Comparison of ENCODE assay signal across 11 cellular contexts in the genomic region with DNA sequence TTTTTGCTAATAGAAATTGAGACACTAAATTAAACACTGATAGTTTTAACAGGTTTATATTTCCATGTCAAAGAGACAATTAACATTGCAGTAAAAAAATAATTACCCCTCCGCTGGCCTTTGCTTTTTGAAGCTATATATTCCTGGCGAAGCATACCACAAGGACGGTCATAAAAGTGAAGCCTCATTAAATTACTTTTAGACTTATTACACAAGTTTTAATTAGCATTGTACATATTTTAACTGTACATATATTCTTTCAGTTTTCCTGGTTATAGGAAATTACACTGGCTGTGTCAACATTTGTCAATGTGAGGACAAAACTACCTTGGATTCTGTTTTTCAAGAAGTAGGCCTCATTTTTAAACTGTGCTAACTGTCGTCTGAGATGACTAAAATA. TPM values are rescaled to one million over a fixed set of nuclear protein-coding genes. Genes with fewer than 3 reads are reported as not detected.
DNase-seq lines count a peak whose midpoint lies in the region; ATAC-seq and TF ChIP-seq lines count a peak whose summit lies in the region.
"Had no signal": no experiment of that assay in that cellular context is flagged by ENCODE, and none has a peak within 500 bp of the region (broad histone marks: within the 10 kb centered on the region; RNA-seq: fewer than 3 reads in every experiment).

No MANE protein-coding gene starts in this region.

- H2AFZ ChIP-seq in mesenchymal stem cell (ENCODE audit: low read depth, low read length) = no peak overlapping the region

- H2AK5ac ChIP-seq in mesenchymal stem cell (ENCODE audit: low read length, severe bottlenecking) = no peak overlapping the region

- DNase-seq in DMS 273 (lab: John Stamatoyannopoulos, UW; ENCODE audit: unreplicated experiment) (peak; percentile 41), DMS 273 treated with DMSO at 0.1 percent for 48 hours (lab: John Stamatoyannopoulos, UW) (no peak), HL-60 (ENCODE audit: low read depth in 1 of 2, low spot score in 1 of 2) (no peak), mesenchymal stem cell (no peak), NCI-H524 (lab: John Stamatoyannopoulos, UW) (no peak), GM10266 (ENCODE audit: extremely low spot score) (no peak)
- DNase-seq: activated effector memory CD4-positive, alpha-beta T cell treated with Interleukin-2 at 50 U/mL for 16 hours; heart right ventricle had no signal

- peak overlapping the region; percentile 68 for H3K4me3 ChIP-seq in HL-60 (replicated peaks; ENCODE audit: insufficient read depth, low read length)
- peak overlapping the region in 1 of 2 experiments; percentile 86 for H3K4me3 ChIP-seq in mesenchymal stem cell (ENCODE audit: insufficient read depth in 1 of 2, low read depth in 1 of 2, low read length in 2 of 2)

- H3K9me3 ChIP-seq in mesenchymal stem cell (ENCODE audit: control insufficient read depth, low read length) = no peaks in the 10 kb centered on the region
- H3K9me3 ChIP-seq: heart right ventricle had no signal

- H3K4me1 Mint-ChIP-seq in activated T-helper 17 cell treated with anti-CD3 and anti-CD28 coated beads, Interleukin-2, amount 50 U/mL, for 72 hours = no peaks in the 10 kb centered on the region

- H3K4me1 ChIP-seq in mesenchymal stem cell (ENCODE audit: control insufficient read depth, insufficient read depth, low read depth, low read length) = peaks cover 16% of the 10 kb centered on the region

- H3K27me3 ChIP-seq in HL-60 (ENCODE audit: insufficient read depth, poor library complexity, severe bottlenecking) (no peaks in the 10 kb centered on the region), mesenchymal stem cell (ENCODE audit: control insufficient read depth in 1 of 2, insufficient read depth in 1 of 2, low read length in 2 of 2) (no peaks in the 10 kb centered on the region)

- no peak overlapping the region for H3K27ac Mint-ChIP-seq in activated T-helper 17 cell treated with anti-CD3 and anti-CD28 coated beads, Interleukin-2, amount 50 U/mL, for 72 hours

- H3K4me2 ChIP-seq in mesenchymal stem cell (ENCODE audit: low read length, poor library complexity, severe bottlenecking) = peak overlapping the region; percentile 95

- H3K14ac ChIP-seq in mesenchymal stem cell (ENCODE audit: low read length in 2 of 2) = no peak overlapping the region

- no peak overlapping the region for H4K91ac ChIP-seq in mesenchymal stem cell (ENCODE audit: low read length)

- 91% methylated on average over 2 of the region's 4 CpGs for WGBS in mesenchymal stem cell

- H2BK12ac ChIP-seq in mesenchymal stem cell (ENCODE audit: low read length in 2 of 2) = no peak overlapping the region

- H2BK120ac ChIP-seq in mesenchymal stem cell (ENCODE audit: low read depth, low read length) = no peak overlapping the region

- ATAC-seq in activated T-helper 17 cell treated with anti-CD3 and anti-CD28 coated beads, Interleukin-2, amount 50 U/mL, for 72 hours (replicated peaks) = no peak
- ATAC-seq in activated CD4-positive, CD25-positive, alpha-beta regulatory T cell treated with anti-CD3 and anti-CD28 coated beads, Interleukin-2, amount 50 U/mL, for 24 hours = no peak
- ATAC-seq: heart right ventricle had no signal

- H2BK5ac ChIP-seq in mesenchymal stem cell (ENCODE audit: low read depth, low read length, poor library complexity, severe bottlenecking) = no peak overlapping the region

- peaks cover 13% of the 10 kb centered on the region for H3K27me3 Mint-ChIP-seq in activated T-helper 17 cell treated with anti-CD3 and anti-CD28 coated beads, Interleukin-2, amount 50 U/mL, for 72 hours

- H3K9ac ChIP-seq in mesenchymal stem cell (ENCODE audit: low read length) = peak overlapping the region; percentile 82

- H3K36me3 ChIP-seq in mesenchymal stem cell (ENCODE audit: control insufficient read depth in 1 of 2, insufficient read depth in 2 of 2, low read depth in 1 of 2, low read length in 2 of 2) = peaks cover 0 to 5% of the 10 kb centered on the region in 2 experiments
- H3K36me3 ChIP-seq: heart right ventricle had no signal

- no peak overlapping the region for H3K4ac ChIP-seq in mesenchymal stem cell (ENCODE audit: low read depth in 1 of 2, low read length in 2 of 2)

- no peak overlapping the region for H2BK15ac ChIP-seq in mesenchymal stem cell (ENCODE audit: low read depth, poor library complexity, severe bottlenecking)

- peak overlapping the region; percentile 88 for H3K4me3 Mint-ChIP-seq in activated T-helper 17 cell treated with anti-CD3 and anti-CD28 coated beads, Interleukin-2, amount 50 U/mL, for 72 hours

- no peak overlapping the region for H3K23ac ChIP-seq in mesenchymal stem cell (ENCODE audit: low read length in 2 of 2)

- no peaks in the 10 kb centered on the region for H3K9me3 Mint-ChIP-seq in activated T-helper 17 cell treated with anti-CD3 and anti-CD28 coated beads, Interleukin-2, amount 50 U/mL, for 72 hours

- TF ChIP-seq CTCF in HL-60 (IDR thresholded peaks at IDR 0.05; ENCODE audit: insufficient read depth, low read length) (no peak), GM10266 (IDR thresholded peaks at IDR 0.05; ENCODE audit: control insufficient read depth, insufficient read depth, low read depth, missing control alignments) (no peak)

- H3K36me3 Mint-ChIP-seq in activated T-helper 17 cell treated with anti-CD3 and anti-CD28 coated beads, Interleukin-2, amount 50 U/mL, for 72 hours (ENCODE audit: low read depth) = no peaks in the 10 kb centered on the region

- H3K79me1 ChIP-seq in mesenchymal stem cell (replicated peaks; ENCODE audit: low read length, poor library complexity, severe bottlenecking) = peaks cover 15% of the 10 kb centered on the region

- H3K18ac ChIP-seq in mesenchymal stem cell (ENCODE audit: low read depth in 1 of 2, low read length in 2 of 2) = peak overlapping the region in 1 of 2 experiments; percentile 95

- peak overlapping the region; percentile 98 for H3K27ac ChIP-seq in HL-60 (replicated peaks)
- peak overlapping the region; percentile 72 for H3K27ac ChIP-seq in mesenchymal stem cell (ENCODE audit: low read length, poor library complexity, severe bottlenecking)
- H3K27ac ChIP-seq: heart right ventricle had no signal

- no peak overlapping the region for H4K8ac ChIP-seq in mesenchymal stem cell (ENCODE audit: low read length)

RNA-seq across cellular contexts. Expression of a gene that starts 1.2 kb away (rescaled TPM):
- 1 to 10 TPM; 4.7 to 6.4 TPM for total RNA-seq in activated T-helper 17 cell treated with anti-CD3 and anti-CD28 coated beads, Interleukin-2, amount 50 U/mL, for 72 hours
- polyA plus RNA-seq in mesenchymal stem cell (2013, experiment 1 of 2) = 82.9 TPM
- polyA plus RNA-seq in mesenchymal stem cell (2013, experiment 2 of 2) = 83.8 TPM

RNA-seq across cellular contexts. Expression of a gene that starts 1.6 kb away (rescaled TPM):
- total RNA-seq in activated T-helper 17 cell treated with anti-CD3 and anti-CD28 coated beads, Interleukin-2, amount 50 U/mL, for 72 hours = under 1 TPM; 0.64 to 0.93 TPM
- 1.4 TPM for polyA plus RNA-seq in mesenchymal stem cell (2013, experiment 1 of 2)
- 1.9 TPM for polyA plus RNA-seq in mesenchymal stem cell (2013, experiment 2 of 2)
- total RNA-seq: H4 had no signal
- polyA plus RNA-seq: heart right ventricle had no signal

RNA-seq across cellular contexts. Expression of a gene that starts 16.1 kb away (rescaled TPM):
- under 1 TPM; 0.19 to 0.76 TPM for total RNA-seq in activated T-helper 17 cell treated with anti-CD3 and anti-CD28 coated beads, Interleukin-2, amount 50 U/mL, for 72 hours
- 36.2 TPM for polyA plus RNA-seq in mesenchymal stem cell (2013, experiment 1 of 2)
- 34.9 TPM for polyA plus RNA-seq in mesenchymal stem cell (2013, experiment 2 of 2)
- total RNA-seq: H4 had no signal
